8 cellular contexts compared by ENCODE assay signal in genomic region chr15:79431636-79432344, GRCh38. TPM values are rescaled to one million over a fixed set of nuclear protein-coding genes. Genes with fewer than 3 reads are reported as not detected.
DNase-seq lines count a peak whose midpoint lies in the region; ATAC-seq, FAIRE-seq and TF ChIP-seq lines count a peak whose summit lies in the region.

A gene with protein sequence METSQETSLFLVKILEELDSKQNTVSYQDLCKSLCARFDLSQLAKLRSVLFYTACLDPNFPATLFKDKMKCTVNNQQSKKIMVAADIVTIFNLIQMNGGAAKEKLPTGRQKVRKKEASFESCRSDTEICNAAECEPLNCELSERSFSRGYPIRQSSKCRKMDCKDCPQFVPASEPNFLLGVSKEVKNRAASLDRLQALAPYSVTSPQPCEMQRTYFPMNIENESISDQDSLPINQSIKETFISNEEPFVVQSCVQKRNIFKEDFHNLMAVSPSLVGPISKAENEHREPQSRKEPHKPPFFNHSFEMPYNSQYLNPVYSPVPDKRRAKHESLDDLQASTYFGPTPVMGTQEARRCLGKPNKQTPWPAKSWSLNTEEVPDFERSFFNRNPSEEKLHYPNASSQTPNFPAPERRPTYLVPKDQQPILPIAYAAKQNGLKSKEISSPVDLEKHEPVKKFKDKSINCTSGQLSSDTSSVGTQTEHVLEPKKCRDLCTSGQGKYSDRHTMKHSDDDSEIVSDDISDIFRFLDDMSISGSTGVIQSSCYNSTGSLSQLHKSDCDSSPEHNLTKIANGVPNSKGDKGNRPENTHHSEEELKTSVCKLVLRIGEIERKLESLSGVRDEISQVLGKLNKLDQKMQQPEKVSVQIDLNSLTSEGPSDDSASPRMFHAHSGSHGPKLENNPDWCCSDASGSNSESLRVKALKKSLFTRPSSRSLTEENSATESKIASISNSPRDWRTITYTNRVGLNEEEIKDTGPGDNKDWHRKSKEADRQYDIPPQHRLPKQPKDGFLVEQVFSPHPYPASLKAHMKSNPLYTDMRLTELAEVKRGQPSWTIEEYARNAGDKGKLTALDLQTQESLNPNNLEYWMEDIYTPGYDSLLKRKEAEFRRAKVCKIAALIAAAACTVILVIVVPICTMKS (plus strand): TSS chr15:79432336. CDS start chr15:79456148, 23,812 bp downstream.

- no peaks in the 10 kb centered on the region for H4K20me1 ChIP-seq in MM.1S (ENCODE audit: insufficient read depth, low read length)

- DNase-seq in GM04503 (ENCODE audit: low read depth) (peak; percentile 11), NCI-H146 (lab: John Stamatoyannopoulos, UW) (peak; percentile 67), dermis blood vessel endothelial cell (peak; percentile 58), lung (ENCODE audit: low spot score) (no peak), urothelium cell line (ENCODE audit: low spot score) (peak; percentile 69), MM.1S (no peak)

- 1% methylated on average over 70 to 84 of the region's 84 CpGs for WGBS in lung, 2 donors

- ATAC-seq in lung (ENCODE audit: insufficient read depth, low FRiP score): no peak
- no peak for ATAC-seq in GM21390 (IDR thresholded peaks at IDR 0.05; ENCODE audit: unreplicated experiment)
- ATAC-seq in GM18907 (IDR thresholded peaks at IDR 0.05; ENCODE audit: unreplicated experiment): no peak

- H3K4me1 ChIP-seq in lung (ENCODE audit: control insufficient read depth in 2 of 2, insufficient read depth in 2 of 2, low read length in 2 of 2) (peaks cover 0 to 9% of the 10 kb centered on the region in 2 donors), MM.1S (ENCODE audit: low read length) (peaks cover 10% of the 10 kb centered on the region; the same call in 1 of the 2 replicates)

- FAIRE-seq in urothelium cell line (lab: Jason Lieb, UNC): peak; percentile 5

- H3K9me3 ChIP-seq in lung (ENCODE audit: control insufficient read depth in 2 of 2, insufficient read depth in 1 of 2, low read length in 1 of 2): peaks cover 0 to 3% of the 10 kb centered on the region in 2 donors
- no peaks in the 10 kb centered on the region for H3K9me3 ChIP-seq in MM.1S (replicated peaks; ENCODE audit: insufficient read depth, low read length)

- H3K27ac ChIP-seq in lung (ENCODE audit: low read depth in 1 of 2, low read length in 1 of 2): no peak within 1 kb of the TSS
- no peak within 1 kb of the TSS for H3K27ac ChIP-seq in MM.1S (ENCODE audit: low read length)

- H3F3A ChIP-seq in MM.1S (ENCODE audit: insufficient read depth, low read length): no peaks in the 10 kb centered on the region

- H3K9me2 ChIP-seq in MM.1S (replicated peaks; ENCODE audit: insufficient read depth, low read length): no peaks in the 10 kb centered on the region

- TF ChIP-seq CTCF in lung (IDR thresholded peaks at IDR 0.05; ENCODE audit: control extremely low read depth, extremely low read depth) (no peak), MM.1S (IDR thresholded peaks at IDR 0.05; ENCODE audit: low read length) (no peak)

- H3K4me3 ChIP-seq in lung (peak within 1 kb of the TSS; percentile 30), MM.1S (ENCODE audit: low read length) (no peak within 1 kb of the TSS)

- H3K4me2 ChIP-seq in MM.1S (ENCODE audit: low read depth, low read length): no peak within 1 kb of the TSS

- H3K79me2 ChIP-seq in MM.1S (ENCODE audit: low read length): no peaks in the 10 kb centered on the region

- H3K27me3 ChIP-seq in lung (ENCODE audit: control insufficient read depth, insufficient read depth): peaks cover 14% of the 10 kb centered on the region
- no peaks in the 10 kb centered on the region for H3K27me3 ChIP-seq in MM.1S (replicated peaks; ENCODE audit: insufficient read depth, low read length)

- H2AFZ ChIP-seq in MM.1S (ENCODE audit: low read length): no peak within 1 kb of the TSS

- no peak within 1 kb of the TSS for H3K9ac ChIP-seq in MM.1S (ENCODE audit: low read length)

- H3K36me3 ChIP-seq in lung (ENCODE audit: control insufficient read depth in 2 of 2, insufficient read depth in 2 of 2, low read length in 2 of 2) (no peaks in the 10 kb centered on the region), MM.1S (replicated peaks; ENCODE audit: insufficient read depth, low read length) (no peaks in the 10 kb centered on the region)

RNA-seq across cellular contexts. Expression of the gene that starts here (rescaled TPM):
- 0.47 and 0.51 TPM in 2 replicates for total RNA-seq in dermis blood vessel endothelial cell
- under 1 TPM; 0.37 TPM for total RNA-seq in lung
- polyA plus RNA-seq in lung: under 1 TPM; 0.10 to 0.14 TPM

Comparison
In these comparisons a context has a peak if more than half of its experiments do, and no peak if none do; other contexts are left out.
1. Peak in DNase-seq in dermis blood vessel endothelial cell; RNA of the gene not detected or under 1 TPM.
2. DNase-seq: peak in GM04503 (single experiment), NCI-H146 (single experiment) and urothelium cell line (single experiment); none in lung (single experiment) and MM.1S (single experiment).